ENCODE assay signal across 10 cellular contexts in the genomic region with DNA sequence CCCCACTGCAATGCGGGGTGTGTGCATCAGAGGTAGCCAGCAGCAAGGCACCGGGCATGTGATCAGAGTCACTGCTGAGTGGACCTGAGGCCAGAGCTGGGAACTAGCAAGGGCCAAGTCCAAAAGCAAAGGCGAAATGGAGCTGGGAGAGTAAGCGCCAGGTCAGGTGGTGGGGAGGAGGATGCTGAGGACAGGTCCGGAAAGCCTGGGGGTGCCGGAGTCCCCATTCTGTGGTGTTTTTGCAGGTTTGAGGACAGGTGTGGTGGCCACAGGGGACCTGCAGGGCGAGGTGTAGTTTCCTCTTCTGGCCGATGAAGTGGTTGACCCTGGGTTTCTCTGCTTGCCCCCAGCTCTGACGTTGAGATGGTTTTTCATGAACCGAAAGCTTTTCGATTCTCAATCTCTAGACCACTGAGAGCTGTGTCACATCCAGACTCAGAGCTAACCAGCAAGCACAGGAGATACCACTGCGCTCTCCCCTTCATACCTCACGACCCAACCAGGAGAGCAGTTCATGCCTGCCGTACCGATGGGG. TPM values are rescaled to one million over a fixed set of nuclear protein-coding genes. Genes with fewer than 3 reads are reported as not detected.
DNase-seq lines count a peak whose midpoint lies in the region; ATAC-seq, FAIRE-seq and TF ChIP-seq lines count a peak whose summit lies in the region.
"Had no signal": no experiment of that assay in that cellular context is flagged by ENCODE, and none has a peak within 500 bp of the region (broad histone marks: within the 10 kb centered on the region; RNA-seq: fewer than 3 reads in every experiment).

No MANE protein-coding gene starts in this region.

- H3K9me3 Mint-ChIP-seq in T-cell, result no peaks in the 10 kb centered on the region

- H3K4me1 Mint-ChIP-seq in T-cell, result peaks cover 8 to 19% (median 16%) of the 10 kb centered on the region in 3 donors

- FAIRE-seq in GM19239 (lab: Jason Lieb, UNC), result peak; percentile 92
- FAIRE-seq: astrocyte had no signal

- ATAC-seq in HG02798 (IDR thresholded peaks at IDR 0.05; ENCODE audit: poor library complexity, unreplicated experiment), result peak; percentile 90
- peak; percentile 81 for ATAC-seq in HG03571 (IDR thresholded peaks at IDR 0.05; ENCODE audit: unreplicated experiment)
- no peak for ATAC-seq in T-cell (replicated peaks in 1 of 4)
- ATAC-seq: left lung had no signal

- no peak overlapping the region for H3K27ac Mint-ChIP-seq in T-cell

- no peak for TF ChIP-seq CTCF in RWPE1 (conservative IDR thresholded peaks at IDR 0.05; ENCODE audit: low read depth)

- H3K4me3 ChIP-seq in BLaER1 treated with 17β-estradiol and CSF1 and Interleukin-3, amounts not matched to agents 10 nM and 100 nM, result no peak overlapping the region
- H3K4me3 ChIP-seq: left lung had no signal

- no peak overlapping the region for H3K27ac ChIP-seq in BLaER1 treated with 17β-estradiol and CSF1 and Interleukin-3, amounts not matched to agents 10 nM and 100 nM
- no peak overlapping the region for H3K27ac ChIP-seq in RWPE1
- H3K27ac ChIP-seq: left lung had no signal

- POLR2A ChIA-PET in RWPE1 (lab: Yijun Ruan, JAX; ENCODE audit: low non-redundant PET) (no interaction called here), T-cell (lab: Charles Lee) (interaction anchor here in 1 of 2 donors (0.5 kb wide), 1 partner anchor 18 kb away, joined by 4 read pairs; no protein-coding TSS in a partner anchor)

- peaks cover 50 to 79% (median 70%) of the 10 kb centered on the region in 10 experiments for H3K4me1 ChIP-seq in BLaER1 treated with 17β-estradiol and CSF1 and Interleukin-3, amounts not matched to agents 10 nM and 100 nM

- H3K36me3 Mint-ChIP-seq in T-cell, result no peaks in the 10 kb centered on the region

- no peaks in the 10 kb centered on the region for H3K9me3 ChIP-seq in BLaER1 treated with 17β-estradiol and CSF1 and Interleukin-3, amounts not matched to agents 10 nM and 100 nM (replicated peaks in 1 of 11)
- H3K9me3 ChIP-seq: left lung had no signal

- H3K9ac ChIP-seq in BLaER1 treated with 17β-estradiol and CSF1 and Interleukin-3, amounts not matched to agents 10 nM and 100 nM, result no peak overlapping the region

- H4K20me1 ChIP-seq in BLaER1 treated with 17β-estradiol and CSF1 and Interleukin-3, amounts not matched to agents 10 nM and 100 nM, result no peaks in the 10 kb centered on the region

- H3K4me2 ChIP-seq in BLaER1 treated with 17β-estradiol and CSF1 and Interleukin-3, amounts not matched to agents 10 nM and 100 nM, result peak overlapping the region in 8 of 11 experiments; percentile 2 to 35 (median 26); a peak in 10 of 22 replicates

- peaks cover 4 to 16% of the 10 kb centered on the region in 2 donors for H3K27me3 Mint-ChIP-seq in T-cell

- no peak overlapping the region for H3K4me3 Mint-ChIP-seq in T-cell

- CTCF ChIA-PET in RWPE1 (lab: Yijun Ruan, JAX), result no interaction called here
- CTCF ChIA-PET in T-cell (lab: Charles Lee), result no interaction called here

- no peaks in the 10 kb centered on the region for H3K36me3 ChIP-seq in BLaER1 treated with 17β-estradiol and CSF1 and Interleukin-3, amounts not matched to agents 10 nM and 100 nM
- H3K36me3 ChIP-seq: left lung had no signal

- no peaks in the 10 kb centered on the region; a peak in 1 of 22 replicates for H3K27me3 ChIP-seq in BLaER1 treated with 17β-estradiol and CSF1 and Interleukin-3, amounts not matched to agents 10 nM and 100 nM
- H3K27me3 ChIP-seq: left lung had no signal

- DNase-seq in GM19239 (ENCODE audit: insufficient read length, low spot score), result peak; percentile 71
- no peak for DNase-seq in NCI-H2227 (lab: John Stamatoyannopoulos, UW; ENCODE audit: unreplicated experiment)
- DNase-seq in RWPE1 (ENCODE audit: low spot score), result no peak
- DNase-seq in iPS-NIHi7 (ENCODE audit: extremely low spot score), result no peak
- DNase-seq in T-cell, result no peak
- DNase-seq: left lung had no signal

RNA-seq across cellular contexts. Expression of a gene that starts 35.0 kb away (rescaled TPM):
- total RNA-seq in T-cell, result 1 to 10 TPM in 1 of 5 donors, under 1 TPM in 4; 0.35 to 1.1 (median 0.46) TPM

Comparison
In these comparisons a context has a peak if more than half of its experiments do, and no peak if none do; other contexts are left out.
1. ATAC-seq: peak in HG02798 (single experiment) and HG03571 (single experiment); none in T-cell (0 of 4).